1 cellular context compared by ENCODE assay signal in the genomic region with DNA sequence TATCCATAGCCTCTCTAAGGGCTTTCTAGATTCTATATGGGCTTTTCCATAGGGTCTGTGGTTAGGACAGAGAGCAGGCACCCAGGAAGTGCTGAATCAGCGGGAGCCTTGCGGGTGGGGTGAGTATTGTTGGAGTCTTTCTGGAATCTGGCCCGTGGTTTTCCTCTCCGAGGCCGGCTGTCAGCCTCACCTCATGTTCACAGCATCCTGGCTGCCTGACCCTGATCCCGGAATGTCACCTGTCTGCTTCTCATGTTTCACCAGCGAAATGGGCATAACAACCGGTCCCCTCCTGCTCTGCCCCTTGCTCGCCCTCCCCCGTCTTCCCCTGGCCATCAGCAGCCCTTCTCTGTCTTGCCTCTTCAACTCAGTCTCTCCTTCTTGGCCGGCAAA.
TF ChIP-seq lines count a peak whose summit lies in the region.

No MANE protein-coding gene starts in this region.

TF ChIP-seq in IMR-90, 13 proteins besides CTCF, POLR2A, EP300 and RAD21 (continued from another document):
- TF ChIP-seq SMC3 (IDR thresholded peaks at IDR 0.05; ENCODE audit: low read depth, low read length) (no peak), FOS (IDR thresholded peaks at IDR 0.05; ENCODE audit: low read depth, low read length) (no peak), RCOR1 (IDR thresholded peaks at IDR 0.05; ENCODE audit: insufficient replicate concordance, low read length) (no peak), NFE2L2 (IDR thresholded peaks at IDR 0.05; ENCODE audit: low read depth, low read length) (no peak), MXI1 (IDR thresholded peaks at IDR 0.05; ENCODE audit: borderline replicate concordance, low read depth, low read length) (no peak)
